In the genomic region with DNA sequence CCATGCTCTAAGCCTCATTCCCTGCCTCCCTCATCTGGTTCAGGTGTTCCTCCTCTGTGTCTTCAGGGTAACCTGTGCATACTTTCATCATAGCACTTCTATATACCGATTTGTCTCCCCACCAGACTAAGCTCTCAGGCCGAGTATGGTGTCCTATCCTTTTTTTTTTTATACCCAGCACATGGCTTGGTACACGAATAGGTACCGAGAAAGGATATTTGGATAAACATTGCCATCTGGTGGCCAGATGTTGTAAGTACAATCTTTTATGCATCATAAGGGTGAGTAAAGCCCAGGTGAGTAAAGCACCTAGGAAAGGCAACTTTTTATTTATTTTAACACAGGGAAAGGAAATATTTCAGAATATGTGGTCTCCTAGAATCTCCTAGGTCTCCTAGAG, we compare ENCODE assay signal across 8 cellular contexts.
A peak's percentile ranks its signal among the peaks of the same experiment; 100 is the strongest.
DNase-seq lines count a peak whose midpoint lies in the region; ATAC-seq, FAIRE-seq and TF ChIP-seq lines count a peak whose summit lies in the region.

No MANE protein-coding gene starts in this region.

- peaks cover 8% of the 10 kb centered on the region for H3K36me3 Mint-ChIP-seq in WTC11

- POLR2A ChIA-PET in WTC11 (lab: Charles Lee): no interaction called here

- no peak for TF ChIP-seq POLR2A in gastrocnemius medialis (IDR thresholded peaks at IDR 0.05)

- peak; percentile 21 for DNase-seq in stimulated activated CD4-positive, alpha-beta T cell treated with anti-CD3 and anti-CD28 coated beads, Interleukin-2, amount 100 ng/mL, for 4 hours (ENCODE audit: low read depth)
- no peak for DNase-seq in stimulated activated CD4-positive, alpha-beta T cell treated with anti-CD3 and anti-CD28 coated beads, Interleukin-4, amount 100 ng/mL, for 4 hours
- DNase-seq in H4 (ENCODE audit: low spot score) (peak; percentile 39), NCI-H1694 treated with DMSO at 0.1 percent for 48 hours (lab: John Stamatoyannopoulos, UW) (peak; percentile 49), WTC11 (ENCODE audit: low spot score) (no peak), frontal cortex (ENCODE audit: low spot score in 2 of 2) (peak; percentile 1 to 4), gastrocnemius medialis (no peak), mesenteric fat pad (ENCODE audit: low spot score) (no peak)

- no peak overlapping the region for H3K4me3 ChIP-seq in gastrocnemius medialis

- H3K27me3 Mint-ChIP-seq in WTC11 (ENCODE audit: low read depth): peaks cover 6% of the 10 kb centered on the region

- no peak overlapping the region for H3K4me3 Mint-ChIP-seq in WTC11

- ATAC-seq in WTC11 (peak; percentile 76), gastrocnemius medialis (peak in 1 of 2 donors; percentile 87)

- H3K27me3 ChIP-seq in gastrocnemius medialis: no peaks in the 10 kb centered on the region

- no peaks in the 10 kb centered on the region for H3K4me1 ChIP-seq in gastrocnemius medialis

- H3K36me3 ChIP-seq in gastrocnemius medialis: no peaks in the 10 kb centered on the region

- FAIRE-seq in frontal cortex (lab: Jason Lieb, UNC): no peak

- CTCF ChIA-PET in WTC11 (lab: Charles Lee): interaction anchor here (1.0 to 2.3 kb wide), 10 partner anchors 10 to 934 kb away, joined by 3 to 12 read pairs (median 4); a partner anchor contains a TSS

- H3K27ac ChIP-seq in gastrocnemius medialis: no peak overlapping the region

- H3K9me3 Mint-ChIP-seq in WTC11: peaks cover 18% of the 10 kb centered on the region

- H3K9me3 ChIP-seq in gastrocnemius medialis: no peaks in the 10 kb centered on the region

- peaks cover 21% of the 10 kb centered on the region for H3K4me1 Mint-ChIP-seq in WTC11

- in situ Hi-C loops in gastrocnemius medialis (cut with MboI; ENCODE audit: low sequenced_read_pairs in 4 of 4): loop anchor here (25.0 kb wide), 2 partner anchors 107 to 232 kb away; a partner anchor contains a TSS

- H3K27ac Mint-ChIP-seq in WTC11: no peak overlapping the region

- TF ChIP-seq CTCF in WTC11 (IDR thresholded peaks at IDR 0.05): peak; percentile 36; the same call in 1 of the 2 replicates
- TF ChIP-seq CTCF in gastrocnemius medialis (IDR thresholded peaks at IDR 0.05 in 4 of 5, conservative IDR thresholded peaks at IDR 0.05 in 1 of 5): peak; percentile 44 to 65 (median 57)

- intact Hi-C loops in gastrocnemius medialis (cut with DNase I; ENCODE audit: low total_unique reads): loop anchor here (2.0 to 10.0 kb wide), 3 partner anchors 117 to 899 kb away; a partner anchor contains a TSS

TF ChIP-seq in WTC11, 78 proteins besides CTCF, POLR2A, EP300 and RAD21:
- TF ChIP-seq, protein P1, sequence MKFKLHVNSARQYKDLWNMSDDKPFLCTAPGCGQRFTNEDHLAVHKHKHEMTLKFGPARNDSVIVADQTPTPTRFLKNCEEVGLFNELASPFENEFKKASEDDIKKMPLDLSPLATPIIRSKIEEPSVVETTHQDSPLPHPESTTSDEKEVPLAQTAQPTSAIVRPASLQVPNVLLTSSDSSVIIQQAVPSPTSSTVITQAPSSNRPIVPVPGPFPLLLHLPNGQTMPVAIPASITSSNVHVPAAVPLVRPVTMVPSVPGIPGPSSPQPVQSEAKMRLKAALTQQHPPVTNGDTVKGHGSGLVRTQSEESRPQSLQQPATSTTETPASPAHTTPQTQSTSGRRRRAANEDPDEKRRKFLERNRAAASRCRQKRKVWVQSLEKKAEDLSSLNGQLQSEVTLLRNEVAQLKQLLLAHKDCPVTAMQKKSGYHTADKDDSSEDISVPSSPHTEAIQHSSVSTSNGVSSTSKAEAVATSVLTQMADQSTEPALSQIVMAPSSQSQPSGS (CRISPR knock-in tag; IDR thresholded peaks at IDR 0.05; ENCODE audit: borderline replicate concordance, low read depth): no peak
- TF ChIP-seq EMX1 (CRISPR knock-in tag; IDR thresholded peaks at IDR 0.05) (no peak), FOXK1 (CRISPR knock-in tag; IDR thresholded peaks at IDR 0.05) (no peak), ZNF423 (CRISPR knock-in tag; IDR thresholded peaks at IDR 0.05) (no peak)
- TF ChIP-seq, protein P2, sequence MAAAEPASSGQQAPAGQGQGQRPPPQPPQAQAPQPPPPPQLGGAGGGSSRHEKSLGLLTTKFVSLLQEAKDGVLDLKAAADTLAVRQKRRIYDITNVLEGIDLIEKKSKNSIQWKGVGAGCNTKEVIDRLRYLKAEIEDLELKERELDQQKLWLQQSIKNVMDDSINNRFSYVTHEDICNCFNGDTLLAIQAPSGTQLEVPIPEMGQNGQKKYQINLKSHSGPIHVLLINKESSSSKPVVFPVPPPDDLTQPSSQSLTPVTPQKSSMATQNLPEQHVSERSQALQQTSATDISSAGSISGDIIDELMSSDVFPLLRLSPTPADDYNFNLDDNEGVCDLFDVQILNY (CRISPR knock-in tag; IDR thresholded peaks at IDR 0.05): no peak
- TF ChIP-seq, protein P3, sequence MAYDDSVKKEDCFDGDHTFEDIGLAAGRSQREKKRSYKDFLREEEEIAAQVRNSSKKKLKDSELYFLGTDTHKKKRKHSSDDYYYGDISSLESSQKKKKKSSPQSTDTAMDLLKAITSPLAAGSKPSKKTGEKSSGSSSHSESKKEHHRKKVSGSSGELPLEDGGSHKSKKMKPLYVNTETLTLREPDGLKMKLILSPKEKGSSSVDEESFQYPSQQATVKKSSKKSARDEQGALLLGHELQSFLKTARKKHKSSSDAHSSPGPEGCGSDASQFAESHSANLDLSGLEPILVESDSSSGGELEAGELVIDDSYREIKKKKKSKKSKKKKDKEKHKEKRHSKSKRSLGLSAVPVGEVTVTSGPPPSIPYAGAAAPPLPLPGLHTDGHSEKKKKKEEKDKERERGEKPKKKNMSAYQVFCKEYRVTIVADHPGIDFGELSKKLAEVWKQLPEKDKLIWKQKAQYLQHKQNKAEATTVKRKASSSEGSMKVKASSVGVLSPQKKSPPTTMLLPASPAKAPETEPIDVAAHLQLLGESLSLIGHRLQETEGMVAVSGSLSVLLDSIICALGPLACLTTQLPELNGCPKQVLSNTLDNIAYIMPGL (CRISPR knock-in tag; IDR thresholded peaks at IDR 0.05): no peak
- TF ChIP-seq, protein P4, sequence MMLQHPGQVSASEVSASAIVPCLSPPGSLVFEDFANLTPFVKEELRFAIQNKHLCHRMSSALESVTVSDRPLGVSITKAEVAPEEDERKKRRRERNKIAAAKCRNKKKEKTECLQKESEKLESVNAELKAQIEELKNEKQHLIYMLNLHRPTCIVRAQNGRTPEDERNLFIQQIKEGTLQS (CRISPR knock-in tag; conservative IDR thresholded peaks at IDR 0.05): no peak
- TF ChIP-seq, protein P5, sequence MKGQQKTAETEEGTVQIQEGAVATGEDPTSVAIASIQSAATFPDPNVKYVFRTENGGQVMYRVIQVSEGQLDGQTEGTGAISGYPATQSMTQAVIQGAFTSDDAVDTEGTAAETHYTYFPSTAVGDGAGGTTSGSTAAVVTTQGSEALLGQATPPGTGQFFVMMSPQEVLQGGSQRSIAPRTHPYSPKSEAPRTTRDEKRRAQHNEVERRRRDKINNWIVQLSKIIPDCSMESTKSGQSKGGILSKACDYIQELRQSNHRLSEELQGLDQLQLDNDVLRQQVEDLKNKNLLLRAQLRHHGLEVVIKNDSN (CRISPR knock-in tag; IDR thresholded peaks at IDR 0.05): no peak

Comparison
In these comparisons a context has a peak if more than half of its experiments do, and no peak if none do; other contexts are left out.
1. DNase-seq: peak in stimulated activated CD4-positive, alpha-beta T cell treated with anti-CD3 and anti-CD28 coated beads, Interleukin-2, amount 100 ng/mL, for 4 hours (single experiment), H4 (single experiment), NCI-H1694 treated with DMSO at 0.1 percent for 48 hours (single experiment) and frontal cortex (2 of 2); none in stimulated activated CD4-positive, alpha-beta T cell treated with anti-CD3 and anti-CD28 coated beads, Interleukin-4, amount 100 ng/mL, for 4 hours (0 of 2), WTC11 (single experiment), gastrocnemius medialis (0 of 2) and mesenteric fat pad (single experiment).